In genomic region chr2:189685540-189686229, GRCh38 we compare ENCODE assay signal across 8 cellular contexts. TPM values are rescaled to one million over a fixed set of nuclear protein-coding genes. Genes with fewer than 3 reads are reported as not detected.
DNase-seq lines count a peak whose midpoint lies in the region; ATAC-seq, FAIRE-seq and TF ChIP-seq lines count a peak whose summit lies in the region.

No MANE protein-coding gene starts in this region.

- no peak for TF ChIP-seq EP300 in suprapubic skin (IDR thresholded peaks at IDR 0.05)

- TF ChIP-seq POLR2A in right lobe of liver (IDR thresholded peaks at IDR 0.05), result no peak
- no peak for TF ChIP-seq POLR2A in suprapubic skin (IDR thresholded peaks at IDR 0.05)

- no peak overlapping the region for H3K27ac ChIP-seq in right lobe of liver
- H3K27ac ChIP-seq in suprapubic skin, result no peak overlapping the region

- no peak overlapping the region for H3K4me3 ChIP-seq in right lobe of liver
- H3K4me3 ChIP-seq in suprapubic skin, result no peak overlapping the region

- H3K9me3 ChIP-seq in right lobe of liver (no peaks in the 10 kb centered on the region), suprapubic skin (no peaks in the 10 kb centered on the region)

- intact Hi-C loops in right lobe of liver (cut with DNase I), result no loop called here

- no peaks in the 10 kb centered on the region for H3K27me3 ChIP-seq in right lobe of liver
- H3K27me3 ChIP-seq in suprapubic skin, result no peaks in the 10 kb centered on the region

- H3K36me3 ChIP-seq in right lobe of liver (peaks cover 0 to 5% (median 0%) of the 10 kb centered on the region in 4 donors), suprapubic skin (no peaks in the 10 kb centered on the region)

- FAIRE-seq in GM19239 (lab: Jason Lieb, UNC), result peak; percentile 55

- WGBS in right lobe of liver (ENCODE audit: insufficient coverage, low coverage, low lambda C conversion rate, missing lambda C conversion rate), result 67% methylated on average over 2 of the region's 2 CpGs
- WGBS in suprapubic skin, result 66% methylated on average over 2 of the region's 2 CpGs

- DNase-seq in GM19239 (ENCODE audit: insufficient read length, low spot score), result no peak
- DNase-seq in amniotic epithelial cell (ENCODE audit: low read depth), result peak; percentile 77
- peak; percentile 28 for DNase-seq in non-pigmented ciliary epithelial cell (ENCODE audit: low read depth)
- no peak for DNase-seq in right lobe of liver
- no peak for DNase-seq in suprapubic skin (ENCODE audit: low spot score in 2 of 2)
- DNase-seq in 8988T, result no peak

- peak; percentile 67 for ATAC-seq in HG03432 (IDR thresholded peaks at IDR 0.05; ENCODE audit: unreplicated experiment)
- ATAC-seq in right lobe of liver, result no peak
- ATAC-seq in HG03439 (IDR thresholded peaks at IDR 0.05; ENCODE audit: unreplicated experiment), result no peak

- TF ChIP-seq CTCF in right lobe of liver (IDR thresholded peaks at IDR 0.05) (no peak), suprapubic skin (IDR thresholded peaks at IDR 0.05) (no peak)

- H3K4me1 ChIP-seq in right lobe of liver (no peaks in the 10 kb centered on the region), suprapubic skin (peaks cover 9% of the 10 kb centered on the region)

RNA-seq across cellular contexts. Expression of gene ANKAR, which starts 11.2 kb away (rescaled TPM):
- total RNA-seq in right lobe of liver (1 to 10 TPM; 2.9 to 9.2 (median 4.8) TPM), suprapubic skin (10 to 100 TPM in 1 of 4 donors, 1 to 10 TPM in 2, under 1 TPM in 1; 0.95 to 11.0 (median 5.3) TPM)

RNA-seq across cellular contexts. Expression of gene ASNSD1, which starts 24.4 kb away (rescaled TPM):
- total RNA-seq in right lobe of liver (10 to 100 TPM; 18.7 to 31.6 (median 27.0) TPM), suprapubic skin (10 to 100 TPM; 27.9 to 34.8 (median 31.7) TPM)

Comparison
In these comparisons a context has a peak if more than half of its experiments do, and no peak if none do; other contexts are left out.
1. DNase-seq: peak in amniotic epithelial cell (single experiment) and non-pigmented ciliary epithelial cell (single experiment); none in GM19239 (single experiment), right lobe of liver (0 of 3), suprapubic skin (0 of 2) and 8988T (single experiment).